In the genomic region with DNA sequence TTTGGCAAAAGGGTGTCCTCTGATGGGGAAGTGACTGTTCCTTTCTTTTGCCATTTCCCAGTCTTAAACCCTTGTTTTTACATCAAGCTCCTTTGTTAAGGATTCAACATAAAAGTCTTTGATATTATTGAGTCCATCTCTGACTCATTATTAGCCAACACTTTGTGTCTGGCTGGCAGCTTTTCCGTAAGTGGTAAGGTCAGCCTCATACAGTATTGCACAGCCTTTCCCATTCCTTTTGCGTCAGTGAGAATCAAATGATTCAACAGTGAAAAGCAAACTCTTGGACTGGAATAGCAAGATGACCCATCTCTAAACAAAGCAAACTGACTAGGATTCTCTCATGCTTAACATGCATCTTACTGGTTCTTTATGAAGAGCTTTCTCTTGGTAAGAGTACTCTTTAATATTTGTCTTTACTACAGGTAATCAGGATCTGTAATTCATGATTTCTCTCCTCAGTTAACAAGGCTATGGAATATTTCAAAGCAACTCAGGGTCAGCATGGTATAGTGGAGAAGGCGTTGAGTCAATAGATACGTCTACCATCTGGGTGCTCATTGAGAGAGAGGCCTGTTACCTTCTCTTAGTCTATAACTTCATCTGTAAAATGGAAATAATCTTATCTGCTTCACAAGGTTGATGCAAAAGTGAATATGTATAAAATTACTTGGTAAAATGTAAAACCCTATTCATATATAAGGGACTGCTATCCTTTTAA, we compare ENCODE assay signal across 12 cellular contexts.
DNase-seq lines count a peak whose midpoint lies in the region; ATAC-seq and TF ChIP-seq lines count a peak whose summit lies in the region.
"Had no signal": no experiment of that assay in that cellular context is flagged by ENCODE, and none has a peak within 500 bp of the region (broad histone marks: within the 10 kb centered on the region; RNA-seq: fewer than 3 reads in every experiment).

No MANE protein-coding gene starts in this region.

- H3K9me3 ChIP-seq in lung (ENCODE audit: control insufficient read depth in 2 of 2, insufficient read depth in 1 of 2, low read length in 1 of 2), result no peaks in the 10 kb centered on the region
- H3K9me3 ChIP-seq: gastrocnemius medialis, neutrophil had no signal

- TF ChIP-seq POLR2A in NB4 (IDR thresholded peaks at IDR 0.05; ENCODE audit: extremely low read depth, insufficient read length), result no peak

- H3K27me3 ChIP-seq in lung (ENCODE audit: control insufficient read depth, insufficient read depth), result no peaks in the 10 kb centered on the region
- H3K27me3 ChIP-seq: gastrocnemius medialis, neutrophil had no signal

- no peak overlapping the region for H3K27ac ChIP-seq in lung (ENCODE audit: low read depth in 1 of 2, low read length in 1 of 2)
- H3K27ac ChIP-seq: gastrocnemius medialis, neutrophil had no signal

- peaks cover 0 to 1% of the 10 kb centered on the region in 2 donors for H3K4me1 ChIP-seq in lung (ENCODE audit: control insufficient read depth in 2 of 2, insufficient read depth in 2 of 2, low read length in 2 of 2)
- H3K4me1 ChIP-seq: gastrocnemius medialis had no signal

- no peak for TF ChIP-seq CTCF in AG09309 (IDR thresholded peaks at IDR 0.05; ENCODE audit: control insufficient read depth, insufficient read depth, low read depth, low read length, missing control alignments)
- TF ChIP-seq CTCF in NB4 (IDR thresholded peaks at IDR 0.05; ENCODE audit: low read depth, low read length), result no peak
- TF ChIP-seq CTCF in lung (IDR thresholded peaks at IDR 0.05; ENCODE audit: control extremely low read depth, extremely low read depth), result no peak

- ATAC-seq in lung (ENCODE audit: insufficient read depth, low FRiP score) (peak; percentile 80), HG03354 (IDR thresholded peaks at IDR 0.05; ENCODE audit: poor library complexity, severe bottlenecking, unreplicated experiment) (no peak)

- no peaks in the 10 kb centered on the region for H3K36me3 ChIP-seq in lung (ENCODE audit: control insufficient read depth in 2 of 2, insufficient read depth in 2 of 2, low read length in 2 of 2)
- H3K36me3 ChIP-seq: gastrocnemius medialis, neutrophil had no signal

- H3K4me3 ChIP-seq in AG09309 (ENCODE audit: control insufficient read depth, low read depth, low read length), result no peak overlapping the region
- no peak overlapping the region for H3K4me3 ChIP-seq in NB4 (ENCODE audit: low read depth, low read length)
- no peak overlapping the region for H3K4me3 ChIP-seq in lung
- H3K4me3 ChIP-seq: gastrocnemius medialis had no signal

- 67 to 68% methylated on average over 4 of the region's 4 CpGs for WGBS in lung, 2 donors

- DNase-seq in AG09309 (ENCODE audit: low read depth) (peak; percentile 99), NB4 (ENCODE audit: low read depth) (peak; percentile 6), dedifferentiated amniotic fluid mesenchymal stem cell (ENCODE audit: extremely low spot score) (peak; percentile 90), lung (ENCODE audit: low spot score) (peak; percentile 40), NCI-H1694 treated with DMSO at 0.1 percent for 48 hours (lab: John Stamatoyannopoulos, UW) (no peak)
- DNase-seq in stimulated activated CD4-positive, alpha-beta T cell treated with anti-CD3 and anti-CD28 coated beads, Interleukin-12 subunit alpha, Interleukin-12 subunit beta, amount 100 ng/mL, for 4 hours, result no peak
- DNase-seq in central memory CD4-positive, alpha-beta T cell, result no peak
- DNase-seq: activated effector memory CD4-positive, alpha-beta T cell treated with anti-CD3 and anti-CD28 coated beads, Interleukin-2, amount 50 U/mL, for 16 hours; NCI-H187 treated with DMSO at 0.1 percent for 48 hours had no signal

Comparison
In these comparisons a context has a peak if more than half of its experiments do, and no peak if none do; other contexts are left out.
1. DNase-seq: peak in AG09309 (single experiment), NB4 (single experiment), dedifferentiated amniotic fluid mesenchymal stem cell (single experiment) and lung (single experiment); none in NCI-H1694 treated with DMSO at 0.1 percent for 48 hours (single experiment), stimulated activated CD4-positive, alpha-beta T cell treated with anti-CD3 and anti-CD28 coated beads, Interleukin-12 subunit alpha, Interleukin-12 subunit beta, amount 100 ng/mL, for 4 hours (single experiment) and central memory CD4-positive, alpha-beta T cell (single experiment).